8 cellular contexts compared by ENCODE assay signal in the genomic region with DNA sequence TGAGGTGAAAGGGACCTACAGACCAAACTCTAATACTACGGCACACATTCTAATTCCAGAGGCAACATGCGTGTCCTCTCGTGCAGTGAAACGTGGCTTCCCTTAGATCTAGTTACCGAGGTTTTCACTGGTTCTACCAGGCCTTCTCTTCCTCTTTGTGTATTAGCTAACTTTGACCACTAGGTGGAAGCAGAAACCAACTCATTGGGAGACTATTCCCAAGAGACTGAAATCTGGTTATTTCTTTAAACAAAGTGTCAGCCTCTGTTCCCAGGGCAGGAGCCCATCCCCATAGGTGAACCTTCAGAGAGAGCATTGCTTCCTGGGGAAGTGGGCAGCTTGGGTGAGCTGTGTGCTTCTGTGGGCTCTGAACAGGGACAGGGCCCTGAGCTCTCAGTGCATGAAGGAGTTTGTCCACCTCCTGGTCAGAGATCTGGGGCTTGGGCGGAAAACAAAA. TPM values are rescaled to one million over a fixed set of nuclear protein-coding genes. Genes with fewer than 3 reads are reported as not detected.
DNase-seq lines count a peak whose midpoint lies in the region; ATAC-seq and TF ChIP-seq lines count a peak whose summit lies in the region.

No MANE protein-coding gene starts in this region.

- no peak overlapping the region for H2AFZ ChIP-seq in OCI-LY3 (ENCODE audit: low read depth, low read length)

- H3K27me3 ChIP-seq in OCI-LY3 (ENCODE audit: low read depth, low read length), result no peaks in the 10 kb centered on the region

- in situ Hi-C loops in T47D (cut with HindIII; ENCODE audit: low pct_unique_long_range_greater_than_20kb, low sequenced_read_pairs), result no loop called here

- H3K27me3 Mint-ChIP-seq in stimulated activated memory B cell treated with anti-CD40 and anti-IgM and Interleukin-4, amounts not matched to agents 10 μg/mL and 1 μg/mL and 100 μg/mL, for 72 hours, result no peaks in the 10 kb centered on the region

- no peaks in the 10 kb centered on the region for H3K9me3 ChIP-seq in OCI-LY3 (ENCODE audit: insufficient read depth, low read length)

- H3K4me1 ChIP-seq in OCI-LY3 (ENCODE audit: low read length), result no peaks in the 10 kb centered on the region

- peaks cover 10% of the 10 kb centered on the region for H3K4me1 Mint-ChIP-seq in stimulated activated memory B cell treated with anti-CD40 and anti-IgM and Interleukin-4, amounts not matched to agents 10 μg/mL and 1 μg/mL and 100 μg/mL, for 72 hours

- H3K4me3 Mint-ChIP-seq in stimulated activated memory B cell treated with anti-CD40 and anti-IgM and Interleukin-4, amounts not matched to agents 10 μg/mL and 1 μg/mL and 100 μg/mL, for 72 hours, result no peak overlapping the region

- H3K4me2 ChIP-seq in OCI-LY3 (ENCODE audit: low read length), result no peak overlapping the region

- no peaks in the 10 kb centered on the region for H3K36me3 Mint-ChIP-seq in stimulated activated memory B cell treated with anti-CD40 and anti-IgM and Interleukin-4, amounts not matched to agents 10 μg/mL and 1 μg/mL and 100 μg/mL, for 72 hours

- H3K9ac ChIP-seq in OCI-LY3 (ENCODE audit: low read length), result no peak overlapping the region

- no peaks in the 10 kb centered on the region for H3K79me2 ChIP-seq in OCI-LY3 (ENCODE audit: low read length)

- no peak overlapping the region for H3K4me3 ChIP-seq in AG09309 (ENCODE audit: control insufficient read depth, low read depth, low read length)
- no peak overlapping the region for H3K4me3 ChIP-seq in GM12875 (ENCODE audit: low read depth, low read length)
- no peak overlapping the region for H3K4me3 ChIP-seq in OCI-LY3 (ENCODE audit: low read length)

- H3K27ac ChIP-seq in OCI-LY3 (ENCODE audit: low read length), result no peak overlapping the region

- H4K20me1 ChIP-seq in OCI-LY3 (ENCODE audit: insufficient read depth, low read length), result no peaks in the 10 kb centered on the region

- peak; percentile 75 for TF ChIP-seq CTCF in AG09309 (IDR thresholded peaks at IDR 0.05; ENCODE audit: control insufficient read depth, insufficient read depth, low read depth, low read length, missing control alignments)
- peak; percentile 68 for TF ChIP-seq CTCF in GM12875 (IDR thresholded peaks at IDR 0.05; ENCODE audit: borderline replicate concordance, insufficient read depth, low read depth, low read length)
- TF ChIP-seq CTCF in OCI-LY3 (IDR thresholded peaks at IDR 0.05; ENCODE audit: low read depth, low read length), result peak; percentile 66

- DNase-seq in AG09309 (ENCODE audit: low read depth) (peak; percentile 20), HT-29 (ENCODE audit: low spot score) (peak; percentile 70), T47D (ENCODE audit: low read depth in 1 of 2, low spot score in 1 of 2) (peak; percentile 50 to 81), inferior parietal cortex (ENCODE audit: extremely low spot score) (peak; percentile 97)

- H3K27ac Mint-ChIP-seq in stimulated activated memory B cell treated with anti-CD40 and anti-IgM and Interleukin-4, amounts not matched to agents 10 μg/mL and 1 μg/mL and 100 μg/mL, for 72 hours, result no peak overlapping the region

- H3K36me3 ChIP-seq in OCI-LY3 (replicated peaks; ENCODE audit: low read depth, low read length), result no peaks in the 10 kb centered on the region

- H3K9me3 Mint-ChIP-seq in stimulated activated memory B cell treated with anti-CD40 and anti-IgM and Interleukin-4, amounts not matched to agents 10 μg/mL and 1 μg/mL and 100 μg/mL, for 72 hours, result no peaks in the 10 kb centered on the region

- peak; percentile 49 for ATAC-seq in stimulated activated memory B cell treated with anti-CD40 and anti-IgM and Interleukin-4, amounts not matched to agents 10 μg/mL and 1 μg/mL and 100 μg/mL, for 72 hours
- no peak for ATAC-seq in HG03097 (IDR thresholded peaks at IDR 0.05; ENCODE audit: low FRiP score, unreplicated experiment)

RNA-seq across cellular contexts. Expression of a gene that starts 19.7 kb away (rescaled TPM):
- not detected in 2 replicates for total RNA-seq in HT-29 (2014; rRNA removed; shearing (Covaris generic))

Comparison
In these comparisons a context has a peak if more than half of its experiments do, and no peak if none do; other contexts are left out.
1. DNase-seq: peak in every context shown above with its lines; median percentile 97 in inferior parietal cortex; 70 in HT-29; 66 in T47D; 20 in AG09309.